In genomic region chr4:16250665-16251365, GRCh38 we compare ENCODE assay signal across 16 cellular contexts. TPM values are rescaled to one million over a fixed set of nuclear protein-coding genes. Genes with fewer than 3 reads are reported as not detected.
A peak's percentile ranks its signal among the peaks of the same experiment; 100 is the strongest.
DNase-seq lines count a peak whose midpoint lies in the region; ATAC-seq lines count a peak whose summit lies in the region.
"Had no signal": no experiment of that assay in that cellular context is flagged by ENCODE, and none has a peak within 500 bp of the region (broad histone marks: within the 10 kb centered on the region; RNA-seq: fewer than 3 reads in every experiment).

No MANE protein-coding gene starts in this region.

- DNase-seq in COLO829 (ENCODE audit: low spot score) (peak; percentile 61), HuH-7.5 (ENCODE audit: low spot score) (peak; percentile 43), astrocyte of the hippocampus (ENCODE audit: low read depth, low spot score) (peak; percentile 60), left lobe of liver (ENCODE audit: low spot score) (peak; percentile 63), GDM1 (lab: John Stamatoyannopoulos, UW) (no peak)
- DNase-seq in activated CD4-positive, alpha-beta T cell treated with anti-CD3 and anti-CD28 coated beads, Interleukin-2, amount 50 U/mL, for 48 hours = no peak
- DNase-seq: activated CD8-positive, alpha-beta memory T cell treated with anti-CD3 and anti-CD28 coated beads, Interleukin-2, amount 50 U/mL, for 4 hours; DMS153; gastrocnemius medialis; NCI-H187; NCI-H774; spleen; stimulated activated naive CD8-positive, alpha-beta T cell treated with anti-CD3 and anti-CD28 coated beads, Interleukin-15, Interleukin-2, amounts not matched to agents 100 U/mL and 50 U/mL, for 24 hours; T-helper 2 cell had no signal

- ATAC-seq in left lobe of liver = peak; percentile 93
- ATAC-seq in GM18498 (IDR thresholded peaks at IDR 0.05; ENCODE audit: unreplicated experiment) = no peak
- no peak for ATAC-seq in HG02678 (IDR thresholded peaks at IDR 0.05; ENCODE audit: unreplicated experiment)
- ATAC-seq: gastrocnemius medialis; stimulated activated naive CD8-positive, alpha-beta T cell treated with anti-CD3 and anti-CD28 coated beads, Interleukin-15, Interleukin-2, amounts not matched to agents 100 U/mL and 50 U/mL, for 24 hours had no signal

RNA-seq across cellular contexts. Expression of gene TAPT1, which starts 24.5 kb away (rescaled TPM):
- total RNA-seq in left lobe of liver = 39.6 TPM

Comparison
In these comparisons a context has a peak if more than half of its experiments do, and no peak if none do; other contexts are left out.
1. DNase-seq: peak in COLO829 (single experiment), HuH-7.5 (single experiment), astrocyte of the hippocampus (single experiment) and left lobe of liver (single experiment); none in GDM1 (single experiment) and activated CD4-positive, alpha-beta T cell treated with anti-CD3 and anti-CD28 coated beads, Interleukin-2, amount 50 U/mL, for 48 hours (0 of 2).